Comparison of ENCODE assay signal across 15 cellular contexts in genomic region chr11:114080769-114081168, GRCh38. TPM values are rescaled to one million over a fixed set of nuclear protein-coding genes. Genes with fewer than 3 reads are reported as not detected.
A peak's percentile ranks its signal among the peaks of the same experiment; 100 is the strongest.
DNase-seq lines count a peak whose midpoint lies in the region; ATAC-seq and TF ChIP-seq lines count a peak whose summit lies in the region.
"Had no signal": no experiment of that assay in that cellular context is flagged by ENCODE, and none has a peak within 500 bp of the region (broad histone marks: within the 10 kb centered on the region; RNA-seq: fewer than 3 reads in every experiment).

No MANE protein-coding gene starts in this region.

- CTCF ChIA-PET in MCF 10A (lab: Yijun Ruan, JAX): interaction anchor here (0.6 to 1.4 kb wide), 3 partner anchors 10 to 182 kb away, joined by 3 to 5 read pairs (median 4); no protein-coding TSS in a partner anchor
- CTCF ChIA-PET in mammary epithelial cell (lab: Charles Lee; ENCODE audit: low non-redundant PET): no interaction called here

- H3K27me3 Mint-ChIP-seq in MCF 10A (ENCODE audit: insufficient read depth, unreplicated experiment) (no peaks in the 10 kb centered on the region), natural killer cell (ENCODE audit: low read depth in 2 of 2) (no peaks in the 10 kb centered on the region), GM23338 (ENCODE audit: insufficient read depth, low read depth, poor library complexity) (peaks cover 41% of the 10 kb centered on the region)

- H3K27ac ChIP-seq in mammary epithelial cell (ENCODE audit: insufficient read depth, low read depth, low read length): no peak overlapping the region
- peak overlapping the region; percentile 41 for H3K27ac ChIP-seq in cingulate gyrus (ENCODE audit: low read depth, low read length)
- H3K27ac ChIP-seq in uterus: peak overlapping the region; percentile 73 to 89
- no peak overlapping the region for H3K27ac ChIP-seq in GM23338 (ENCODE audit: low read depth)

- H3K36me3 ChIP-seq in mammary epithelial cell (ENCODE audit: insufficient read depth, low read length) (no peaks in the 10 kb centered on the region), uterus (no peaks in the 10 kb centered on the region), GM23338 (ENCODE audit: insufficient read depth) (no peaks in the 10 kb centered on the region)

- H3K4me2 ChIP-seq in mammary epithelial cell (ENCODE audit: insufficient read depth, low read depth, low read length) (no peak overlapping the region), GM23338 (no peak overlapping the region)

- H3K9me3 ChIP-seq in mammary epithelial cell (replicated peaks; ENCODE audit: insufficient read depth, low read length) (no peaks in the 10 kb centered on the region), uterus (no peaks in the 10 kb centered on the region)

- H3K36me3 Mint-ChIP-seq in MCF 10A (ENCODE audit: insufficient read depth, unreplicated experiment) (peaks cover 100% of the 10 kb centered on the region), natural killer cell (no peaks in the 10 kb centered on the region), GM23338 (ENCODE audit: low read depth) (no peaks in the 10 kb centered on the region)
- H3K36me3 Mint-ChIP-seq: activated naive CD4-positive, alpha-beta T cell treated with anti-CD3 and anti-CD28 coated beads, Interleukin-2, amount 50 U/mL, for 24 hours had no signal

- H3K27me3 ChIP-seq in mammary epithelial cell (ENCODE audit: insufficient read depth, low read length) (no peaks in the 10 kb centered on the region), uterus (no peaks in the 10 kb centered on the region), GM23338 (ENCODE audit: insufficient read depth) (peaks cover 25% of the 10 kb centered on the region)

- no peaks in the 10 kb centered on the region for H3F3A ChIP-seq in GM23338 (replicated peaks; ENCODE audit: low read depth)

- no peaks in the 10 kb centered on the region for H4K20me1 ChIP-seq in mammary epithelial cell (ENCODE audit: insufficient read depth, low read length)
- H4K20me1 ChIP-seq in GM23338 (replicated peaks; ENCODE audit: insufficient read depth): no peaks in the 10 kb centered on the region

- BruUV-seq in MCF 10A (replicated peaks; lab: Mats Ljungman, UMichigan) (TSS peak; percentile 72), mammary epithelial cell (replicated peaks; lab: Mats Ljungman, UMichigan) (no TSS peak)

- no peak for TF ChIP-seq POLR2A in uterus (IDR thresholded peaks at IDR 0.05)

- no peak for ATAC-seq in natural killer cell
- ATAC-seq in GM23338: no peak
- ATAC-seq: HCT116 had no signal

- no peak overlapping the region for H3K9ac ChIP-seq in mammary epithelial cell (ENCODE audit: insufficient read depth, low read length)

- WGBS in mammary epithelial cell (ENCODE audit: low coverage, missing lambda C conversion rate): 98% methylated on average over 3 of the region's 3 CpGs

- peak overlapping the region; percentile 67 for H3K4me3 Mint-ChIP-seq in MCF 10A (ENCODE audit: unreplicated experiment)
- H3K4me3 Mint-ChIP-seq in natural killer cell: peak overlapping the region; percentile 95
- no peak overlapping the region for H3K4me3 Mint-ChIP-seq in GM23338
- H3K4me3 Mint-ChIP-seq: activated naive CD4-positive, alpha-beta T cell treated with anti-CD3 and anti-CD28 coated beads, Interleukin-2, amount 50 U/mL, for 24 hours had no signal

- H2AFZ ChIP-seq in mammary epithelial cell (ENCODE audit: low read depth, low read length) (no peak overlapping the region), GM23338 (no peak overlapping the region)

- no peak for DNase-seq in MCF 10A (ENCODE audit: unreplicated experiment)
- no peak for DNase-seq in mammary epithelial cell
- no peak for DNase-seq in natural killer cell
- DNase-seq in uterus: no peak
- DNase-seq in NCI-H226: no peak
- DNase-seq in dermis blood vessel endothelial cell: no peak
- DNase-seq in GM23338 (ENCODE audit: low spot score): no peak
- DNase-seq: activated CD4-positive, alpha-beta T cell treated with anti-CD3 and anti-CD28 coated beads, Interleukin-2, amount 50 U/mL, for 1 hour; DMS79; NCI-H2081; trophoblast cell had no signal

- POLR2A ChIA-PET in MCF 10A (lab: Yijun Ruan, JAX): interaction anchor here (0.6 to 4.2 kb wide), 19 partner anchors 10 to 122 kb away, joined by 3 to 15 read pairs (median 6); no protein-coding TSS in a partner anchor

- dilution Hi-C loops in mammary epithelial cell (cut with HindIII; ENCODE audit: low sequenced_read_pairs): no loop called here

- no peak overlapping the region for H3K4me3 ChIP-seq in mammary epithelial cell (replicated peaks in 1 of 3; ENCODE audit: insufficient read depth in 1 of 3, low read depth in 2 of 3, low read length in 3 of 3)
- peak overlapping the region in 1 of 2 donors; percentile 13 for H3K4me3 ChIP-seq in uterus
- H3K4me3 ChIP-seq in GM23338: no peak overlapping the region

- in situ Hi-C loops in mammary epithelial cell (cut with MboI; ENCODE audit: low sequenced_read_pairs in 2 of 2): no loop called here

- H3K4me1 Mint-ChIP-seq in MCF 10A (ENCODE audit: insufficient read depth, unreplicated experiment) (peaks cover 81% of the 10 kb centered on the region), natural killer cell (peaks cover 96 to 97% of the 10 kb centered on the region in 2 donors), GM23338 (peaks cover 27% of the 10 kb centered on the region)

- no peaks in the 10 kb centered on the region for H3K9me2 ChIP-seq in GM23338 (ENCODE audit: insufficient read depth)

- H3K4me1 ChIP-seq in mammary epithelial cell (ENCODE audit: insufficient read depth, low read length) (no peaks in the 10 kb centered on the region), uterus (peaks cover 16 to 42% of the 10 kb centered on the region in 2 donors), GM23338 (ENCODE audit: insufficient read depth) (peaks cover 20% of the 10 kb centered on the region)

- no peak for TF ChIP-seq CTCF in MCF 10A (IDR thresholded peaks at IDR 0.05; ENCODE audit: unreplicated experiment)
- no peak for TF ChIP-seq CTCF in mammary epithelial cell (conservative IDR thresholded peaks at IDR 0.05 in 1 of 2, IDR thresholded peaks at IDR 0.05 in 1 of 2; ENCODE audit: extremely low read depth in 1 of 2, insufficient read depth in 1 of 2, low read depth in 1 of 2, low read length in 2 of 2)
- no peak for TF ChIP-seq CTCF in natural killer cell (IDR thresholded peaks at IDR 0.05)
- TF ChIP-seq CTCF in uterus (IDR thresholded peaks at IDR 0.05): no peak
- no peak for TF ChIP-seq CTCF in GM23338 (conservative IDR thresholded peaks at IDR 0.05; ENCODE audit: low read depth in 2 of 2)

- H3K9me3 Mint-ChIP-seq in MCF 10A (ENCODE audit: unreplicated experiment) (no peaks in the 10 kb centered on the region), natural killer cell (no peaks in the 10 kb centered on the region), GM23338 (no peaks in the 10 kb centered on the region)
- H3K9me3 Mint-ChIP-seq: activated naive CD4-positive, alpha-beta T cell treated with anti-CD3 and anti-CD28 coated beads, Interleukin-2, amount 50 U/mL, for 24 hours; IgD-negative memory B cell had no signal

- H3K27ac Mint-ChIP-seq in MCF 10A (ENCODE audit: low read depth, unreplicated experiment): peak overlapping the region; percentile 52
- peak overlapping the region; percentile 89 to 100 for H3K27ac Mint-ChIP-seq in natural killer cell
- H3K27ac Mint-ChIP-seq in GM23338: no peak overlapping the region

- intact Hi-C loops in MCF 10A (cut with micrococcal nuclease): loop anchor here (5.0 kb wide), 1 partner anchor 82 kb away; no protein-coding TSS in a partner anchor
- intact Hi-C loops in mammary epithelial cell (cut with micrococcal nuclease): no loop called here
- intact Hi-C loops in natural killer cell (cut with micrococcal nuclease): loop anchor here (5.0 kb wide), 1 partner anchor 52 kb away; no protein-coding TSS in a partner anchor
- intact Hi-C loops in uterus (cut with DNase I; ENCODE audit: low total_unique reads): no loop called here

- H3K79me2 ChIP-seq in mammary epithelial cell (ENCODE audit: insufficient read depth, low read length) (no peaks in the 10 kb centered on the region), GM23338 (replicated peaks; ENCODE audit: insufficient read depth) (no peaks in the 10 kb centered on the region)

TF ChIP-seq in GM23338, 12 proteins besides CTCF, POLR2A, EP300 and RAD21 (continues in another document):
- TF ChIP-seq POLR2AphosphoS5 (IDR thresholded peaks at IDR 0.05; ENCODE audit: low read depth) (no peak), EZH2phosphoT487 (IDR thresholded peaks at IDR 0.05; ENCODE audit: unreplicated experiment) (no peak), ETS1 (IDR thresholded peaks at IDR 0.05) (no peak), CREB1 (CRISPR knock-in tag; IDR thresholded peaks at IDR 0.05; ENCODE audit: low read depth) (no peak)

RNA-seq across cellular contexts. Expression of gene ZBTB16, which starts 21.3 kb away (rescaled TPM):
- 70.4 and 75.3 TPM in 2 replicates for total RNA-seq in MCF 10A (2022)
- total RNA-seq in mammary epithelial cell: 10 to 100 TPM in 1 of 2 donors, 1 to 10 TPM in 1; 1.6 to 20.2 TPM
- 0.48 TPM for polyA plus RNA-seq in mammary epithelial cell
- 1.7 TPM for polyA minus RNA-seq in mammary epithelial cell
- 100 to 1,000 TPM; 104 to 224 (median 156) TPM for total RNA-seq in natural killer cell
- total RNA-seq in uterus: 100 to 1,000 TPM in 3 of 4 donors, 10 to 100 TPM in 1; 25.5 to 302 (median 151) TPM
- total RNA-seq in dermis blood vessel endothelial cell: 23.1 and 34.7 TPM in 2 replicates
- 0.19 and 1.4 TPM in 2 replicates for total RNA-seq in GM23338 (2014; rRNA removed; shearing (Covaris generic))
- 0.29 and 0.78 TPM in 2 replicates for polyA plus RNA-seq in GM23338 (2016; fragmentation: Nextera tagmentation; extraction: Ambion mirVana)

Comparison
In these comparisons a context has a peak if more than half of its experiments do, and no peak if none do; other contexts are left out.
1. intact Hi-C loops: an anchor here in MCF 10A (5.0 kb wide) and natural killer cell (5.0 kb wide); none called in mammary epithelial cell and uterus.
2. H3K27ac ChIP-seq: peak in cingulate gyrus (single experiment) and uterus (2 of 2); none in mammary epithelial cell (single experiment) and GM23338 (single experiment).